ENCODE assay signal across 2 cellular contexts in the genomic region with DNA sequence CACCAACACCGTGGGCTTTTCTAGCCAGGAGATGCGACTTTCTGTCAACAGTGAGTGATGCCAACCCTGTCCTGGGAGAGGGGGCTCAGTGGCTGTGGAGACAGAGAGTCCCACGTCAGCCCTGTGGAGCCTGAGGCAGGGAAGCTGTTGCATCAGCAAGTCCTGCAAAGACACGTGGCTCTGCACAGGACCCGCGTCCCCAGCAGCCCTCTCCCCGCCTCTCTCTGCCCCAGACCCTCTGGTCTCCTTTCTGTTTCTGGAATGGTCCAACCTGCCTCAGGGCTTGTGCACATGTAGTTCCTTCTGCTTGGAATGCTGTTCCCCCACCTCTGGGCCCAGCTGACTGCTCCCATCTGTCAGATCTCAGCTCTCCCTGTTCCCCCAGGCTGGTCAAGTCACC.
TF ChIP-seq lines count a peak whose summit lies in the region.

No MANE protein-coding gene starts in this region.

TF ChIP-seq in SK-N-SH, 30 proteins besides CTCF, POLR2A, EP300 and RAD21 (continued from another document):
- TF ChIP-seq ZBTB33 (IDR thresholded peaks at IDR 0.05; ENCODE audit: borderline replicate concordance, low read depth), result no peak

TF ChIP-seq in SK-N-SH treated with all-trans-retinoic acid at 6 μM for 48 hours, 23 proteins besides CTCF, POLR2A, EP300 and RAD21 (continued from another document):
- TF ChIP-seq PPARA (CRISPR knock-in tag; IDR thresholded peaks at IDR 0.05; ENCODE audit: borderline replicate concordance), result no peak
- TF ChIP-seq, protein P1, sequence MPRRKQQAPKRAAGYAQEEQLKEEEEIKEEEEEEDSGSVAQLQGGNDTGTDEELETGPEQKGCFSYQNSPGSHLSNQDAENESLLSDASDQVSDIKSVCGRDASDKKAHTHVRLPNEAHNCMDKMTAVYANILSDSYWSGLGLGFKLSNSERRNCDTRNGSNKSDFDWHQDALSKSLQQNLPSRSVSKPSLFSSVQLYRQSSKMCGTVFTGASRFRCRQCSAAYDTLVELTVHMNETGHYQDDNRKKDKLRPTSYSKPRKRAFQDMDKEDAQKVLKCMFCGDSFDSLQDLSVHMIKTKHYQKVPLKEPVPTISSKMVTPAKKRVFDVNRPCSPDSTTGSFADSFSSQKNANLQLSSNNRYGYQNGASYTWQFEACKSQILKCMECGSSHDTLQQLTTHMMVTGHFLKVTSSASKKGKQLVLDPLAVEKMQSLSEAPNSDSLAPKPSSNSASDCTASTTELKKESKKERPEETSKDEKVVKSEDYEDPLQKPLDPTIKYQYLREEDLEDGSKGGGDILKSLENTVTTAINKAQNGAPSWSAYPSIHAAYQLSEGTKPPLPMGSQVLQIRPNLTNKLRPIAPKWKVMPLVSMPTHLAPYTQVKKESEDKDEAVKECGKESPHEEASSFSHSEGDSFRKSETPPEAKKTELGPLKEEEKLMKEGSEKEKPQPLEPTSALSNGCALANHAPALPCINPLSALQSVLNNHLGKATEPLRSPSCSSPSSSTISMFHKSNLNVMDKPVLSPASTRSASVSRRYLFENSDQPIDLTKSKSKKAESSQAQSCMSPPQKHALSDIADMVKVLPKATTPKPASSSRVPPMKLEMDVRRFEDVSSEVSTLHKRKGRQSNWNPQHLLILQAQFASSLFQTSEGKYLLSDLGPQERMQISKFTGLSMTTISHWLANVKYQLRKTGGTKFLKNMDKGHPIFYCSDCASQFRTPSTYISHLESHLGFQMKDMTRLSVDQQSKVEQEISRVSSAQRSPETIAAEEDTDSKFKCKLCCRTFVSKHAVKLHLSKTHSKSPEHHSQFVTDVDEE (CRISPR knock-in tag; IDR thresholded peaks at IDR 0.05), result no peak
- TF ChIP-seq CSRNP3 (CRISPR knock-in tag; IDR thresholded peaks at IDR 0.05), result no peak
